ENCODE assay signal across 7 cellular contexts in genomic region chr11:64866173-64866491, GRCh38. TPM values are rescaled to one million over a fixed set of nuclear protein-coding genes. Genes with fewer than 3 reads are reported as not detected.
DNase-seq lines count a peak whose midpoint lies in the region; ATAC-seq and TF ChIP-seq lines count a peak whose summit lies in the region.
"Had no signal": no experiment of that assay in that cellular context is flagged by ENCODE, and none has a peak within 500 bp of the region (broad histone marks: within the 10 kb centered on the region; RNA-seq: fewer than 3 reads in every experiment).

No MANE protein-coding gene starts in this region.

- ATAC-seq in GM23338, result no peak

- no peak for TF ChIP-seq EP300 in ovary (IDR thresholded peaks at IDR 0.05)

- H3K4me2 ChIP-seq in GM23338, result no peak overlapping the region

- H3K27me3 Mint-ChIP-seq in GM23338 (ENCODE audit: insufficient read depth, low read depth, poor library complexity) (peaks cover 4% of the 10 kb centered on the region), progenitor cell of endocrine pancreas (no peaks in the 10 kb centered on the region)
- H3K27me3 Mint-ChIP-seq in activated T-helper 1 cell treated with anti-CD3 and anti-CD28 coated beads, Interleukin-12 subunit alpha, Interleukin-12 subunit beta, Interleukin-2, Interleukin-4 antibody, amounts not matched to agents 30 ng/mL and 10 ng/mL and 1 ng/mL, durations not matched to agents 14 hours and 24 hours and 36 hours (ENCODE audit: insufficient read depth), result no peaks in the 10 kb centered on the region

- intact Hi-C loops in activated T-helper 1 cell treated with anti-CD3 and anti-CD28 coated beads, Interleukin-12 subunit alpha, Interleukin-12 subunit beta, Interleukin-2, Interleukin-4 antibody, amounts not matched to agents 30 ng/mL and 10 ng/mL and 1 ng/mL, durations not matched to agents 14 hours and 24 hours and 36 hours (cut with micrococcal nuclease), result no loop called here
- intact Hi-C loops in ovary (cut with DNase I), result no loop called here

- no peaks in the 10 kb centered on the region for H3K9me3 ChIP-seq in ovary

- H3K9me3 Mint-ChIP-seq in GM23338 (no peaks in the 10 kb centered on the region), progenitor cell of endocrine pancreas (ENCODE audit: low read depth) (no peaks in the 10 kb centered on the region)
- H3K9me3 Mint-ChIP-seq in activated T-helper 1 cell treated with anti-CD3 and anti-CD28 coated beads, Interleukin-12 subunit alpha, Interleukin-12 subunit beta, Interleukin-2, Interleukin-4 antibody, amounts not matched to agents 30 ng/mL and 10 ng/mL and 1 ng/mL, durations not matched to agents 14 hours and 24 hours and 36 hours, result peaks cover 7% of the 10 kb centered on the region

- H3K27ac ChIP-seq in GM23338 (ENCODE audit: low read depth) (peak overlapping the region; percentile 66; the same call in 1 of the 2 replicates), ovary (peak overlapping the region in 1 of 2 donors; percentile 82)

- H3K27ac Mint-ChIP-seq in GM23338 (no peak overlapping the region), progenitor cell of endocrine pancreas (peak overlapping the region; percentile 42)
- peak overlapping the region; percentile 92 for H3K27ac Mint-ChIP-seq in activated T-helper 1 cell treated with anti-CD3 and anti-CD28 coated beads, Interleukin-12 subunit alpha, Interleukin-12 subunit beta, Interleukin-2, Interleukin-4 antibody, amounts not matched to agents 30 ng/mL and 10 ng/mL and 1 ng/mL, durations not matched to agents 14 hours and 24 hours and 36 hours

- H3K4me1 Mint-ChIP-seq in GM23338 (peaks cover 21% of the 10 kb centered on the region), progenitor cell of endocrine pancreas (ENCODE audit: low read depth) (peaks cover 14% of the 10 kb centered on the region)
- H3K4me1 Mint-ChIP-seq in activated T-helper 1 cell treated with anti-CD3 and anti-CD28 coated beads, Interleukin-12 subunit alpha, Interleukin-12 subunit beta, Interleukin-2, Interleukin-4 antibody, amounts not matched to agents 30 ng/mL and 10 ng/mL and 1 ng/mL, durations not matched to agents 14 hours and 24 hours and 36 hours (ENCODE audit: low read depth), result peaks cover 79% of the 10 kb centered on the region

- H3K79me2 ChIP-seq in GM23338 (replicated peaks; ENCODE audit: insufficient read depth), result peaks cover 20% of the 10 kb centered on the region

- no peak for DNase-seq in GM23338 (ENCODE audit: low spot score)
- DNase-seq in activated T-helper 1 cell treated with anti-CD3 and anti-CD28 coated beads, Interleukin-12 subunit alpha, Interleukin-12 subunit beta, Interleukin-2, Interleukin-4 antibody, amounts not matched to agents 30 ng/mL and 10 ng/mL and 1 ng/mL, durations not matched to agents 14 hours and 24 hours and 36 hours (ENCODE audit: low spot score), result no peak
- DNase-seq in progenitor cell of endocrine pancreas (ENCODE audit: low spot score, unreplicated experiment), result no peak
- no peak for DNase-seq in ovary
- DNase-seq in activated gamma-delta T cell (lab: John Stamatoyannopoulos, UW), result no peak
- DNase-seq in kidney glomerular epithelial cell (lab: John Stamatoyannopoulos, UW), result no peak
- DNase-seq: SW 1271 had no signal

- no peak for TF ChIP-seq POLR2A in ovary (IDR thresholded peaks at IDR 0.05)

- H3K27me3 ChIP-seq in GM23338 (ENCODE audit: insufficient read depth) (no peaks in the 10 kb centered on the region), ovary (no peaks in the 10 kb centered on the region)

- H3K36me3 ChIP-seq in GM23338 (ENCODE audit: insufficient read depth), result no peaks in the 10 kb centered on the region
- H3K36me3 ChIP-seq in ovary, result no peaks in the 10 kb centered on the region

- WGBS in ovary, 3 donors, result 97% methylated on average over 4 of the region's 4 CpGs

- H2AFZ ChIP-seq in GM23338, result no peak overlapping the region

- H4K20me1 ChIP-seq in GM23338 (replicated peaks; ENCODE audit: insufficient read depth), result no peaks in the 10 kb centered on the region

- no peaks in the 10 kb centered on the region for H3K9me2 ChIP-seq in GM23338 (ENCODE audit: insufficient read depth)

- H3F3A ChIP-seq in GM23338 (replicated peaks; ENCODE audit: low read depth), result 0 out of 2 replicates have a peak, but pooled peaks cover 4% of the 10 kb centered on the region

- H3K4me3 ChIP-seq in GM23338 (no peak overlapping the region), ovary (no peak overlapping the region)

- no peaks in the 10 kb centered on the region; the same call in 1 of the 3 replicates for H3K36me3 Mint-ChIP-seq in GM23338 (ENCODE audit: low read depth)
- H3K36me3 Mint-ChIP-seq in activated T-helper 1 cell treated with anti-CD3 and anti-CD28 coated beads, Interleukin-12 subunit alpha, Interleukin-12 subunit beta, Interleukin-2, Interleukin-4 antibody, amounts not matched to agents 30 ng/mL and 10 ng/mL and 1 ng/mL, durations not matched to agents 14 hours and 24 hours and 36 hours (ENCODE audit: low read depth), result peaks cover 27% of the 10 kb centered on the region
- H3K36me3 Mint-ChIP-seq in progenitor cell of endocrine pancreas (ENCODE audit: insufficient read depth), result peaks cover 4% of the 10 kb centered on the region

- no peak overlapping the region for H3K4me3 Mint-ChIP-seq in GM23338
- H3K4me3 Mint-ChIP-seq in activated T-helper 1 cell treated with anti-CD3 and anti-CD28 coated beads, Interleukin-12 subunit alpha, Interleukin-12 subunit beta, Interleukin-2, Interleukin-4 antibody, amounts not matched to agents 30 ng/mL and 10 ng/mL and 1 ng/mL, durations not matched to agents 14 hours and 24 hours and 36 hours, result peak overlapping the region; percentile 53
- H3K4me3 Mint-ChIP-seq in progenitor cell of endocrine pancreas (ENCODE audit: low read depth), result no peak overlapping the region

- TF ChIP-seq CTCF in GM23338 (conservative IDR thresholded peaks at IDR 0.05; ENCODE audit: low read depth in 2 of 2) (no peak), progenitor cell of endocrine pancreas (IDR thresholded peaks at IDR 0.05; ENCODE audit: unreplicated experiment) (no peak), ovary (IDR thresholded peaks at IDR 0.05) (no peak)

- peaks cover 23% of the 10 kb centered on the region for H3K4me1 ChIP-seq in GM23338 (ENCODE audit: insufficient read depth)
- H3K4me1 ChIP-seq in ovary (ENCODE audit: insufficient read depth), result peaks cover 45% of the 10 kb centered on the region

TF ChIP-seq in GM23338, 12 proteins besides CTCF, POLR2A, EP300 and RAD21 (continues in another document):
- no peak for TF ChIP-seq EZH2phosphoT487 (IDR thresholded peaks at IDR 0.05; ENCODE audit: unreplicated experiment)

RNA-seq across cellular contexts. Expression of gene EHD1, which starts 12.3 kb away (rescaled TPM):
- 43.8 and 69.7 TPM in 2 replicates for total RNA-seq in GM23338 (2014; rRNA removed; shearing (Covaris generic))
- 16.7 and 16.9 TPM in 2 replicates for polyA plus RNA-seq in GM23338 (2016; fragmentation: Nextera tagmentation; extraction: Ambion mirVana)
- total RNA-seq in activated T-helper 1 cell treated with anti-CD3 and anti-CD28 coated beads, Interleukin-12 subunit alpha, Interleukin-12 subunit beta, Interleukin-2, Interleukin-4 antibody, amounts not matched to agents 30 ng/mL and 10 ng/mL and 1 ng/mL, durations not matched to agents 14 hours and 24 hours and 36 hours, result 88.0 and 96.9 TPM in 2 replicates
- total RNA-seq in progenitor cell of endocrine pancreas, result 55.0 and 57.2 TPM in 2 replicates
- total RNA-seq in ovary, result 10 to 100 TPM; 14.3 to 87.8 (median 42.2) TPM
- polyA plus RNA-seq in ovary, result 10 to 100 TPM; 14.5 to 14.8 TPM

RNA-seq across cellular contexts. Expression of gene CDC42BPG, which starts 21.7 kb away (rescaled TPM):
- 10.1 and 11.6 TPM in 2 replicates for total RNA-seq in GM23338 (2014; rRNA removed; shearing (Covaris generic))
- polyA plus RNA-seq in GM23338 (2016; fragmentation: Nextera tagmentation; extraction: Ambion mirVana), result 1.8 and 2.3 TPM in 2 replicates
- 0.29 and 0.44 TPM in 2 replicates for total RNA-seq in activated T-helper 1 cell treated with anti-CD3 and anti-CD28 coated beads, Interleukin-12 subunit alpha, Interleukin-12 subunit beta, Interleukin-2, Interleukin-4 antibody, amounts not matched to agents 30 ng/mL and 10 ng/mL and 1 ng/mL, durations not matched to agents 14 hours and 24 hours and 36 hours
- 20.1 and 21.1 TPM in 2 replicates for total RNA-seq in progenitor cell of endocrine pancreas
- 1 to 10 TPM; 2.6 to 9.5 (median 4.0) TPM for total RNA-seq in ovary
- polyA plus RNA-seq in ovary, result 1 to 10 TPM in 1 of 2 donors, under 1 TPM in 1; 0.35 to 1.9 TPM

RNA-seq across cellular contexts. Expression of gene ATG2A, which starts 50.9 kb away (rescaled TPM):
- total RNA-seq in GM23338 (2014; rRNA removed; shearing (Covaris generic)), result 26.2 and 31.7 TPM in 2 replicates
- polyA plus RNA-seq in GM23338 (2016; fragmentation: Nextera tagmentation; extraction: Ambion mirVana) (8.7 and 9.2 TPM in 2 replicates), ovary (10 to 100 TPM in 1 of 2 donors, 1 to 10 TPM in 1; 2.2 to 23.4 TPM)
- 24.6 and 24.9 TPM in 2 replicates for total RNA-seq in activated T-helper 1 cell treated with anti-CD3 and anti-CD28 coated beads, Interleukin-12 subunit alpha, Interleukin-12 subunit beta, Interleukin-2, Interleukin-4 antibody, amounts not matched to agents 30 ng/mL and 10 ng/mL and 1 ng/mL, durations not matched to agents 14 hours and 24 hours and 36 hours
- total RNA-seq in progenitor cell of endocrine pancreas (33.2 and 35.0 TPM in 2 replicates), ovary (10 to 100 TPM; 22.2 to 40.1 (median 30.4) TPM)

RNA-seq across cellular contexts. Expression of gene MEN1, which starts 55.8 kb away (rescaled TPM):
- 38.9 and 45.2 TPM in 2 replicates for total RNA-seq in GM23338 (2014; rRNA removed; shearing (Covaris generic))
- polyA plus RNA-seq in GM23338 (2016; fragmentation: Nextera tagmentation; extraction: Ambion mirVana) (27.2 and 31.6 TPM in 2 replicates), ovary (10 to 100 TPM; 14.4 to 20.4 TPM)
- total RNA-seq in activated T-helper 1 cell treated with anti-CD3 and anti-CD28 coated beads, Interleukin-12 subunit alpha, Interleukin-12 subunit beta, Interleukin-2, Interleukin-4 antibody, amounts not matched to agents 30 ng/mL and 10 ng/mL and 1 ng/mL, durations not matched to agents 14 hours and 24 hours and 36 hours, result 39.6 and 43.8 TPM in 2 replicates
- total RNA-seq in progenitor cell of endocrine pancreas (54.6 and 61.5 TPM in 2 replicates), ovary (10 to 100 TPM; 17.5 to 28.6 (median 22.6) TPM)

RNA-seq across cellular contexts. Expression of gene PPP2R5B, which starts 58.4 kb away (rescaled TPM):
- 3.3 and 5.8 TPM in 2 replicates for total RNA-seq in GM23338 (2014; rRNA removed; shearing (Covaris generic))
- 2.6 and 2.8 TPM in 2 replicates for polyA plus RNA-seq in GM23338 (2016; fragmentation: Nextera tagmentation; extraction: Ambion mirVana)
- total RNA-seq in activated T-helper 1 cell treated with anti-CD3 and anti-CD28 coated beads, Interleukin-12 subunit alpha, Interleukin-12 subunit beta, Interleukin-2, Interleukin-4 antibody, amounts not matched to agents 30 ng/mL and 10 ng/mL and 1 ng/mL, durations not matched to agents 14 hours and 24 hours and 36 hours, result 7.3 and 14.0 TPM in 2 replicates
- 14.1 and 15.9 TPM in 2 replicates for total RNA-seq in progenitor cell of endocrine pancreas
- 10 to 100 TPM in 5 of 7 donors, 1 to 10 TPM in 2; 9.0 to 12.8 (median 12.2) TPM for total RNA-seq in ovary
- 10 to 100 TPM in 1 of 2 donors, 1 to 10 TPM in 1; 8.0 to 16.2 TPM for polyA plus RNA-seq in ovary
